ENCODE assay signal across 11 cellular contexts in genomic region chr22:31075961-31076360, GRCh38. TPM values are rescaled to one million over a fixed set of nuclear protein-coding genes. Genes with fewer than 3 reads are reported as not detected.
A peak's percentile ranks its signal among the peaks of the same experiment; 100 is the strongest.
DNase-seq lines count a peak whose midpoint lies in the region; ATAC-seq, FAIRE-seq and TF ChIP-seq lines count a peak whose summit lies in the region.
"Had no signal": no experiment of that assay in that cellular context is flagged by ENCODE, and none has a peak within 500 bp of the region (broad histone marks: within the 10 kb centered on the region; RNA-seq: fewer than 3 reads in every experiment).

No MANE protein-coding gene starts in this region.

- H3K9ac ChIP-seq in keratinocyte (ENCODE audit: control insufficient read depth, extremely low read depth, insufficient read depth, low read length) (no peak overlapping the region), H9 (ENCODE audit: extremely low read depth, insufficient read length, low read length) (no peak overlapping the region)

- H4K5ac ChIP-seq in H9 (ENCODE audit: insufficient read length, low read depth, low read length) = no peak overlapping the region

- no peak overlapping the region for H3K56ac ChIP-seq in H9 (ENCODE audit: insufficient read length, low read depth, low read length)

- peaks cover 16% of the 10 kb centered on the region for H3K4me1 ChIP-seq in keratinocyte (ENCODE audit: control insufficient read depth, extremely low read depth, insufficient read depth, low read length)
- peaks cover 8 to 9% of the 10 kb centered on the region in 2 donors for H3K4me1 ChIP-seq in gastrocnemius medialis
- no peaks in the 10 kb centered on the region; the same call in 1 of the 2 replicates for H3K4me1 ChIP-seq in H9 (ENCODE audit: insufficient read depth, low read length)

- WGBS in H9 (ENCODE audit: extremely low coverage, insufficient read length, low lambda C conversion rate) = no CpG with 5 or more reads among the region's 15 CpGs

- H2BK120ac ChIP-seq in H9 (ENCODE audit: low read depth, low read length, poor library complexity, severe bottlenecking) = no peak overlapping the region

- H3K4ac ChIP-seq in H9 (ENCODE audit: low read depth, low read length) = no peak overlapping the region

- no peak overlapping the region for H2BK20ac ChIP-seq in H9 (ENCODE audit: low read depth, low read length, poor library complexity, severe bottlenecking)

- H3K9me3 ChIP-seq in keratinocyte (ENCODE audit: control insufficient read depth, low read depth, low read length) = no peaks in the 10 kb centered on the region
- no peaks in the 10 kb centered on the region for H3K9me3 ChIP-seq in gastrocnemius medialis
- H3K9me3 ChIP-seq in H9 (ENCODE audit: control insufficient read depth, low read depth, low read length) = no peaks in the 10 kb centered on the region

- dilution Hi-C loops in keratinocyte (cut with MboI; ENCODE audit: extremely low pct_ligation_motif_present, low sequenced_read_pairs) = no loop called here

- no peak overlapping the region; the same call in 1 of the 2 replicates for H3K14ac ChIP-seq in H9 (ENCODE audit: insufficient read depth, low read length)

- H4K20me1 ChIP-seq in keratinocyte (ENCODE audit: control insufficient read depth, extremely low read depth, insufficient read depth, low read length) = no peaks in the 10 kb centered on the region
- no peaks in the 10 kb centered on the region for H4K20me1 ChIP-seq in H9 (ENCODE audit: control insufficient read depth, insufficient read depth, insufficient read length)

- H4K8ac ChIP-seq in H9 (replicated peaks; ENCODE audit: insufficient read length, low read depth, low read length) = no peak overlapping the region

- no peak overlapping the region for H3K4me3 Mint-ChIP-seq in H9

- no peaks in the 10 kb centered on the region for H3K79me1 ChIP-seq in H9 (ENCODE audit: insufficient read depth, low read depth, low read length, poor library complexity, severe bottlenecking)

- peaks cover 3% of the 10 kb centered on the region for H3K23me2 ChIP-seq in H9 (ENCODE audit: insufficient read length, low read depth, low read length, poor library complexity, severe bottlenecking)

- H3K27me3 Mint-ChIP-seq in H9 (ENCODE audit: low read depth) = peaks cover 10% of the 10 kb centered on the region

- H3K9me1 ChIP-seq in keratinocyte (ENCODE audit: control insufficient read depth, extremely low read depth, insufficient read depth, low read length) = peaks cover 2% of the 10 kb centered on the region

- H2AFZ ChIP-seq in keratinocyte (ENCODE audit: control insufficient read depth, low read length) (peak overlapping the region; percentile 77), H9 (ENCODE audit: low read length) (no peak overlapping the region)

- H3K9me3 Mint-ChIP-seq in H9 = no peaks in the 10 kb centered on the region

- H2BK5ac ChIP-seq in H9 (ENCODE audit: insufficient read length, low read length) = no peak overlapping the region

- no peak overlapping the region for H3K23ac ChIP-seq in H9 (ENCODE audit: insufficient read length, low read depth, low read length)

- no peak overlapping the region for H2BK12ac ChIP-seq in H9 (ENCODE audit: insufficient read length, low read depth, low read length)

- H3K4me2 ChIP-seq in keratinocyte (ENCODE audit: control insufficient read depth, extremely low read depth, insufficient read depth, low read depth, low read length) (peak overlapping the region; percentile 22), H9 (ENCODE audit: insufficient read depth, insufficient read length, low read length) (no peak overlapping the region)

- peak; percentile 56 to 57 for ATAC-seq in gastrocnemius medialis

- DNase-seq in AG08395 (ENCODE audit: low spot score) (peak; percentile 87), keratinocyte (ENCODE audit: low read depth, low spot score) (no peak), gastrocnemius medialis (peak; percentile 58 to 78), H9 (no peak), DMS79 treated with DMSO at 0.1 percent for 48 hours (lab: John Stamatoyannopoulos, UW) (no peak), NCI-H1048 (lab: John Stamatoyannopoulos, UW) (no peak)
- DNase-seq in effector CD4-positive, alpha-beta T cell = no peak
- DNase-seq: MV-4-11, NCI-H510A, WERI-Rb-1 had no signal

- TF ChIP-seq POLR2A in gastrocnemius medialis (IDR thresholded peaks at IDR 0.05) = no peak

- in situ Hi-C loops in gastrocnemius medialis (cut with MboI; ENCODE audit: low sequenced_read_pairs in 4 of 4) = no loop called here

- H4K91ac ChIP-seq in H9 (ENCODE audit: insufficient read length, low read depth, low read length) = no peak overlapping the region

- TF ChIP-seq CTCF in keratinocyte (optimal IDR thresholded peaks at IDR 0.05 in 1 of 3, IDR thresholded peaks at IDR 0.05 in 1 of 3, conservative IDR thresholded peaks at IDR 0.05 in 1 of 3; ENCODE audit: extremely low read depth in 1 of 3, insufficient read depth in 2 of 3, low read length in 3 of 3) (no peak), gastrocnemius medialis (IDR thresholded peaks at IDR 0.05 in 4 of 5, conservative IDR thresholded peaks at IDR 0.05 in 1 of 5) (no peak), H9 (conservative IDR thresholded peaks at IDR 0.05) (no peak)

- H3K36me3 Mint-ChIP-seq in H9 (ENCODE audit: insufficient read depth in 1 of 3, low read depth in 3 of 3) = no peaks in the 10 kb centered on the region

- no peak overlapping the region for H2BK15ac ChIP-seq in H9 (ENCODE audit: low read depth, low read length)

- no peaks in the 10 kb centered on the region for H3K79me2 ChIP-seq in keratinocyte (ENCODE audit: control insufficient read depth, insufficient read depth, low read length)
- H3K79me2 ChIP-seq in H9 (ENCODE audit: insufficient read depth, low read length) = no peaks in the 10 kb centered on the region

- H3T11ph ChIP-seq in H9 (ENCODE audit: low read length) = no peak overlapping the region

- no peak overlapping the region for H3K27ac ChIP-seq in keratinocyte (ENCODE audit: control insufficient read depth, insufficient read depth, low read length)
- H3K27ac ChIP-seq in gastrocnemius medialis = peak overlapping the region; percentile 71 to 82 (median 74)
- H3K27ac ChIP-seq in H9 (ENCODE audit: insufficient read length, low read depth, low read length) = no peak overlapping the region
- H3K27ac ChIP-seq: WERI-Rb-1 had no signal

- H3K36me3 ChIP-seq in keratinocyte (ENCODE audit: control insufficient read depth in 2 of 2, extremely low read depth in 1 of 2, insufficient read depth in 2 of 2, low read length in 2 of 2) (no peaks in the 10 kb centered on the region), gastrocnemius medialis (no peaks in the 10 kb centered on the region)
- H3K36me3 ChIP-seq: WERI-Rb-1 had no signal

- H3K4me1 Mint-ChIP-seq in H9 = peaks cover 7 to 9% of the 10 kb centered on the region in 2 experiments

- FAIRE-seq in endometrium (lab: Jason Lieb, UNC) (peak; percentile 33), keratinocyte (lab: Jason Lieb, UNC) (no peak)

- H3K27ac Mint-ChIP-seq in H9 = no peak overlapping the region

- H3K27me3 ChIP-seq in keratinocyte (ENCODE audit: control insufficient read depth, extremely low read depth, insufficient read depth, low read length) = no peaks in the 10 kb centered on the region
- no peaks in the 10 kb centered on the region for H3K27me3 ChIP-seq in gastrocnemius medialis
- no peaks in the 10 kb centered on the region for H3K27me3 ChIP-seq in H9 (ENCODE audit: insufficient read depth, low read length)

- H3K4me3 ChIP-seq in keratinocyte (ENCODE audit: control insufficient read depth in 2 of 3, extremely low read depth in 1 of 3, insufficient read depth in 2 of 3, low read depth in 1 of 3, low read length in 3 of 3) (no peak overlapping the region), gastrocnemius medialis (no peak overlapping the region)

- no peak overlapping the region for H3K18ac ChIP-seq in H9 (ENCODE audit: insufficient read length, low read depth, low read length)

- no peak overlapping the region for H2AK5ac ChIP-seq in H9 (ENCODE audit: insufficient read length, low read length)

- intact Hi-C loops in gastrocnemius medialis (cut with DNase I; ENCODE audit: low total_unique reads) = no loop called here

RNA-seq across cellular contexts. Expression of gene SMTN, which starts 5.2 kb away (rescaled TPM):
- 51.1 to 131 TPM (median 61.2 TPM) in 3 replicates for polyA plus RNA-seq in keratinocyte
- polyA plus RNA-seq in keratinocyte (2011; ENCODE audit: low read depth) = 94.1 TPM
- 39.0 and 77.5 TPM in 2 replicates for polyA plus RNA-seq in keratinocyte (2011; cell fraction: cytosol; rRNA removed)
- polyA plus RNA-seq in keratinocyte (2011; cell fraction: nucleus; rRNA removed) = 212 and 218 TPM in 2 replicates
- 49.4 and 178 TPM in 2 replicates for polyA plus RNA-seq in keratinocyte (2012; ENCODE audit: low replicate concordance)
- 49.3 to 251 TPM (median 55.2 TPM) in 3 replicates for polyA minus RNA-seq in keratinocyte
- 145 TPM for polyA minus RNA-seq in keratinocyte (2011; cell fraction: cytosol; rRNA and poly(A)+ RNA removed)
- polyA minus RNA-seq in keratinocyte (2011; cell fraction: nucleus; rRNA and poly(A)+ RNA removed) = 134 and 142 TPM in 2 replicates
- total RNA-seq in gastrocnemius medialis (100 to 1,000 TPM in 1 of 4 donors, 10 to 100 TPM in 3; 39.5 to 104 (median 45.3) TPM), H9 (2021) (21.1 and 23.4 TPM in 2 replicates)

RNA-seq across cellular contexts. Expression of gene SELENOM, which starts 31.4 kb away (rescaled TPM):
- polyA plus RNA-seq in keratinocyte = 9.1 to 27.7 TPM (median 16.3 TPM) in 3 replicates
- 2.0 TPM for polyA plus RNA-seq in keratinocyte (2011; ENCODE audit: low read depth)
- polyA plus RNA-seq in keratinocyte (2011; cell fraction: cytosol; rRNA removed) = 15.6 and 62.0 TPM in 2 replicates
- polyA plus RNA-seq in keratinocyte (2011; cell fraction: nucleus; rRNA removed) = 21.0 and 31.3 TPM in 2 replicates
- 20.2 and 23.6 TPM in 2 replicates for polyA plus RNA-seq in keratinocyte (2012; ENCODE audit: low replicate concordance)
- polyA minus RNA-seq in keratinocyte = 2.7 to 13.0 TPM (median 4.8 TPM) in 3 replicates
- polyA minus RNA-seq in keratinocyte (2011; cell fraction: cytosol; rRNA and poly(A)+ RNA removed) = 29.4 TPM
- 9.5 and 10.3 TPM in 2 replicates for polyA minus RNA-seq in keratinocyte (2011; cell fraction: nucleus; rRNA and poly(A)+ RNA removed)
- total RNA-seq in gastrocnemius medialis = 100 to 1,000 TPM; 144 to 184 (median 157) TPM
- 18.6 and 20.1 TPM in 2 replicates for total RNA-seq in H9 (2021)

RNA-seq across cellular contexts. Expression of gene INPP5J, which starts 46.8 kb away (rescaled TPM):
- 0.14 to 0.26 TPM (median 0.22 TPM) in 3 replicates for polyA plus RNA-seq in keratinocyte
- 0.56 TPM for polyA plus RNA-seq in keratinocyte (2011; ENCODE audit: low read depth)
- 0.09 and 0.27 TPM in 2 replicates for polyA plus RNA-seq in keratinocyte (2011; cell fraction: cytosol; rRNA removed)
- polyA plus RNA-seq in keratinocyte (2011; cell fraction: nucleus; rRNA removed) = 0.69 and 0.95 TPM in 2 replicates
- polyA plus RNA-seq in keratinocyte (2012; ENCODE audit: low replicate concordance) = 0.46 and 0.72 TPM in 2 replicates
- polyA minus RNA-seq in keratinocyte = 0.33 to 1.8 TPM in 2 of 3 replicates, not detected in the other
- polyA minus RNA-seq in keratinocyte (2011; cell fraction: cytosol; rRNA and poly(A)+ RNA removed) = not detected
- polyA minus RNA-seq in keratinocyte (2011; cell fraction: nucleus; rRNA and poly(A)+ RNA removed) = 0.32 TPM in 1 of 2 replicates, not detected in the other
- under 1 TPM; 0.15 to 0.33 (median 0.28) TPM for total RNA-seq in gastrocnemius medialis
- 4.7 and 4.9 TPM in 2 replicates for total RNA-seq in H9 (2021)

Comparison
In these comparisons a context has a peak if more than half of its experiments do, and no peak if none do; other contexts are left out.
1. DNase-seq: peak in AG08395 (single experiment) and gastrocnemius medialis (2 of 2); none in keratinocyte (single experiment), H9 (single experiment), DMS79 treated with DMSO at 0.1 percent for 48 hours (single experiment), NCI-H1048 (single experiment) and effector CD4-positive, alpha-beta T cell (single experiment).
2. H3K27ac ChIP-seq: peak in gastrocnemius medialis (4 of 4); none in keratinocyte (single experiment) and H9 (single experiment).